12 cellular contexts compared by ENCODE assay signal in genomic region chr1:236465231-236465958, GRCh38. TPM values are rescaled to one million over a fixed set of nuclear protein-coding genes. Genes with fewer than 3 reads are reported as not detected.
DNase-seq lines count a peak whose midpoint lies in the region; ATAC-seq and TF ChIP-seq lines count a peak whose summit lies in the region.
"Had no signal": no experiment of that assay in that cellular context is flagged by ENCODE, and none has a peak within 500 bp of the region (broad histone marks: within the 10 kb centered on the region; RNA-seq: fewer than 3 reads in every experiment).

No MANE protein-coding gene starts in this region.

- TF ChIP-seq CTCF in MM.1S (IDR thresholded peaks at IDR 0.05; ENCODE audit: low read length) (no peak), esophagus muscularis mucosa (IDR thresholded peaks at IDR 0.05) (no peak), psoas muscle (IDR thresholded peaks at IDR 0.05) (no peak)

- intact Hi-C loops in esophagus muscularis mucosa (cut with DNase I) = no loop called here
- intact Hi-C loops in psoas muscle (cut with DNase I) = no loop called here

- H3K9me3 ChIP-seq in MM.1S (replicated peaks; ENCODE audit: insufficient read depth, low read length) (no peaks in the 10 kb centered on the region), thymus (ENCODE audit: control insufficient read depth) (no peaks in the 10 kb centered on the region), esophagus muscularis mucosa (no peaks in the 10 kb centered on the region), psoas muscle (no peaks in the 10 kb centered on the region)

- peaks cover 26% of the 10 kb centered on the region for H3K27me3 Mint-ChIP-seq in activated naive CD8-positive, alpha-beta T cell
- peaks cover 23% of the 10 kb centered on the region for H3K27me3 Mint-ChIP-seq in activated naive CD8-positive, alpha-beta T cell treated with anti-CD3 and anti-CD28 coated beads, Interleukin-2, amount 50 U/mL, for 24 hours

- peaks cover 22% of the 10 kb centered on the region for H3K4me1 Mint-ChIP-seq in activated naive CD8-positive, alpha-beta T cell (ENCODE audit: low read depth)
- H3K4me1 Mint-ChIP-seq in activated naive CD8-positive, alpha-beta T cell treated with anti-CD3 and anti-CD28 coated beads, Interleukin-2, amount 50 U/mL, for 24 hours = peaks cover 25% of the 10 kb centered on the region

- TF ChIP-seq EP300 in esophagus muscularis mucosa (IDR thresholded peaks at IDR 0.05) = no peak

- H3K9me2 ChIP-seq in MM.1S (replicated peaks; ENCODE audit: insufficient read depth, low read length) = no peaks in the 10 kb centered on the region

- no peak overlapping the region for H3K27ac ChIP-seq in MM.1S (ENCODE audit: low read length)
- peak overlapping the region; percentile 18 for H3K27ac ChIP-seq in thymus (ENCODE audit: low read depth)
- H3K27ac ChIP-seq in esophagus muscularis mucosa (replicated peaks in 1 of 4) = no peak overlapping the region
- H3K27ac ChIP-seq in psoas muscle = no peak overlapping the region

- peaks cover 6% of the 10 kb centered on the region; the same call in 1 of the 2 replicates for H3K4me1 ChIP-seq in MM.1S (ENCODE audit: low read length)
- H3K4me1 ChIP-seq in thymus (ENCODE audit: control insufficient read depth, insufficient read depth, low read length) = no peaks in the 10 kb centered on the region
- no peaks in the 10 kb centered on the region for H3K4me1 ChIP-seq in esophagus muscularis mucosa
- no peaks in the 10 kb centered on the region for H3K4me1 ChIP-seq in psoas muscle

- H3K4me3 ChIP-seq in MM.1S (ENCODE audit: low read length) = no peak overlapping the region
- H3K4me3 ChIP-seq in thymus (ENCODE audit: low read length) = no peak overlapping the region
- no peak overlapping the region for H3K4me3 ChIP-seq in esophagus muscularis mucosa
- no peak overlapping the region for H3K4me3 ChIP-seq in psoas muscle

- H3K27me3 ChIP-seq in MM.1S (replicated peaks; ENCODE audit: insufficient read depth, low read length) (peaks cover 20% of the 10 kb centered on the region; the same call in 1 of the 2 replicates), thymus (ENCODE audit: control insufficient read depth, insufficient read depth) (no peaks in the 10 kb centered on the region), esophagus muscularis mucosa (peaks cover 0 to 20% (median 0%) of the 10 kb centered on the region in 4 donors), psoas muscle (ENCODE audit: insufficient read depth in 3 of 3, low read length in 2 of 3) (peaks cover 0 to 5% (median 0%) of the 10 kb centered on the region in 3 donors)

- H3K9ac ChIP-seq in MM.1S (ENCODE audit: low read length) = no peak overlapping the region

- no peak overlapping the region for H3K27ac Mint-ChIP-seq in activated naive CD8-positive, alpha-beta T cell
- H3K27ac Mint-ChIP-seq in activated naive CD8-positive, alpha-beta T cell treated with anti-CD3 and anti-CD28 coated beads, Interleukin-2, amount 50 U/mL, for 24 hours = no peak overlapping the region
- H3K27ac Mint-ChIP-seq: activated B cell treated with CpG ODN at 0.5 μM for 24 hours had no signal

- no peaks in the 10 kb centered on the region for H3K36me3 ChIP-seq in MM.1S (replicated peaks; ENCODE audit: insufficient read depth, low read length)
- no peaks in the 10 kb centered on the region for H3K36me3 ChIP-seq in thymus (ENCODE audit: control insufficient read depth, insufficient read depth)
- no peaks in the 10 kb centered on the region for H3K36me3 ChIP-seq in esophagus muscularis mucosa
- H3K36me3 ChIP-seq in psoas muscle (ENCODE audit: insufficient read depth in 1 of 2, low read depth in 1 of 2) = no peaks in the 10 kb centered on the region

- H3F3A ChIP-seq in MM.1S (ENCODE audit: insufficient read depth, low read length) = peaks cover 4% of the 10 kb centered on the region; the same call in 1 of the 2 replicates

- ATAC-seq in activated naive CD8-positive, alpha-beta T cell treated with anti-CD3 and anti-CD28 coated beads, Interleukin-2, amount 50 U/mL, for 24 hours = no peak
- peak; percentile 29 for ATAC-seq in HG02852 (IDR thresholded peaks at IDR 0.05; ENCODE audit: unreplicated experiment)
- no peak for ATAC-seq in psoas muscle

- H3K4me3 Mint-ChIP-seq in activated naive CD8-positive, alpha-beta T cell = peak overlapping the region; percentile 51
- H3K4me3 Mint-ChIP-seq in activated naive CD8-positive, alpha-beta T cell treated with anti-CD3 and anti-CD28 coated beads, Interleukin-2, amount 50 U/mL, for 24 hours = no peak overlapping the region
- H3K4me3 Mint-ChIP-seq: activated B cell treated with CpG ODN at 0.5 μM for 24 hours had no signal

- 79% methylated on average over 9 of the region's 9 CpGs for WGBS in thymus
- 71% methylated on average over 9 of the region's 9 CpGs for WGBS in esophagus muscularis mucosa
- WGBS in psoas muscle, 3 donors = 77 to 84% (median 83%) methylated on average over 9 of the region's 9 CpGs

- no peaks in the 10 kb centered on the region for H3K79me2 ChIP-seq in MM.1S (ENCODE audit: low read length)

- no peak for DNase-seq in activated naive CD8-positive, alpha-beta T cell treated with anti-CD3 and anti-CD28 coated beads, Interleukin-2, amount 50 U/mL, for 24 hours
- DNase-seq in MM.1S = peak; percentile 36
- no peak for DNase-seq in esophagus muscularis mucosa (ENCODE audit: extremely low spot score)
- no peak for DNase-seq in psoas muscle
- no peak for DNase-seq in NCI-H524 (lab: John Stamatoyannopoulos, UW)
- DNase-seq: activated B cell treated with CpG ODN at 0.5 μM for 24 hours; activated naive CD4-positive, alpha-beta T cell treated with anti-CD3 and anti-CD28 coated beads, Interleukin-2, amount 50 U/mL, for 16 hours; effector CD8-positive, alpha-beta T cell; NCI-H1092 had no signal

- TF ChIP-seq POLR2A in esophagus muscularis mucosa (IDR thresholded peaks at IDR 0.05; ENCODE audit: low read depth) = no peak

- H3K36me3 Mint-ChIP-seq in activated naive CD8-positive, alpha-beta T cell = peaks cover 6% of the 10 kb centered on the region
- peaks cover 5% of the 10 kb centered on the region for H3K36me3 Mint-ChIP-seq in activated naive CD8-positive, alpha-beta T cell treated with anti-CD3 and anti-CD28 coated beads, Interleukin-2, amount 50 U/mL, for 24 hours (ENCODE audit: low read depth)

- H3K9me3 Mint-ChIP-seq in activated naive CD8-positive, alpha-beta T cell (ENCODE audit: low read depth) = no peaks in the 10 kb centered on the region
- no peaks in the 10 kb centered on the region for H3K9me3 Mint-ChIP-seq in activated naive CD8-positive, alpha-beta T cell treated with anti-CD3 and anti-CD28 coated beads, Interleukin-2, amount 50 U/mL, for 24 hours
- H3K9me3 Mint-ChIP-seq: activated B cell treated with CpG ODN at 0.5 μM for 24 hours had no signal

- H2AFZ ChIP-seq in MM.1S (ENCODE audit: low read length) = no peak overlapping the region

- no peaks in the 10 kb centered on the region for H4K20me1 ChIP-seq in MM.1S (ENCODE audit: insufficient read depth, low read length)

- H3K4me2 ChIP-seq in MM.1S (ENCODE audit: low read depth, low read length) = peak overlapping the region; percentile 22; the same call in 1 of the 2 replicates

RNA-seq across cellular contexts. Expression of gene LGALS8, which starts 58.4 kb away (rescaled TPM):
- polyA plus RNA-seq in thymus (32.1 TPM), psoas muscle (10 to 100 TPM; 10.1 to 12.8 (median 10.5) TPM)
- total RNA-seq in esophagus muscularis mucosa (10 to 100 TPM; 32.8 to 83.3 (median 51.9) TPM), psoas muscle (10 to 100 TPM; 11.1 to 17.8 (median 13.4) TPM)
